In the genomic region with DNA sequence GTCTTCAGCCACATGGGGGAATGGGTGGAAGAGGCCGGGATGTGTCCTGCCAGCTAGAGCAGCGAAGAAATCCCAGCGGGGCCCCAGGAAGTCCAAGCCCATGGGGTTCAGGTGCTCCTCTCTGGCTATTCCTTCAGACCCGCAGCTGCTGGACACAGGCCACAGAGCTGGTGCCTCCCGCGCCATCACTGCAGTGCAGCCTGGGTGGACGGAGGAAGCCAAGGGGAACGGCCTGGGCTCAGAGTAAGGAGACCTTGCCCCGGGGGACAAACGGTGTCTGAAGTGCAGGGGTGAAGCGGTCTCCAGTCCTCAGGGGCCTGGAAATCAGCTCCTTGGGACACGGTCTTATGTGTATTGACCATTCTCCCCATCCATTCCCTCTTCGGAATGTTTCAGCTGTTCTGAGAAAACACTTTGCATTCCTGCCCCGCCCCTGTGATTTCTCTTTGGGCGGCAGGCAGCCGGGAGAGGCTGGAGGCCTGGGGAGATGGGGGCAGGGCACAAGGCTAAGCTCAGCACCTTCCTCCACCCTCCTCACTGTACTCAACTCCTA, we compare ENCODE assay signal across 2 cellular contexts.
A peak's percentile ranks its signal among the peaks of the same experiment; 100 is the strongest.
TF ChIP-seq lines count a peak whose summit lies in the region.

No MANE protein-coding gene starts in this region.

TF ChIP-seq in IMR-90, 13 proteins besides CTCF, POLR2A, EP300 and RAD21:
- TF ChIP-seq RFX5 (IDR thresholded peaks at IDR 0.05; ENCODE audit: low read depth, low read length) (no peak), SMC3 (IDR thresholded peaks at IDR 0.05; ENCODE audit: low read depth, low read length) (no peak), NFE2L2 (IDR thresholded peaks at IDR 0.05; ENCODE audit: low read depth, low read length) (no peak), MAZ (IDR thresholded peaks at IDR 0.05; ENCODE audit: borderline replicate concordance, low read depth, low read length) (no peak; the same call in 1 of the 2 replicates), BHLHE40 (IDR thresholded peaks at IDR 0.05; ENCODE audit: low read depth, low read length) (no peak), MAFK (IDR thresholded peaks at IDR 0.05; ENCODE audit: low read depth, low read length) (no peak), CEBPB (IDR thresholded peaks at IDR 0.05; ENCODE audit: low read depth, low read length) (no peak)
- TF ChIP-seq, protein P1, sequence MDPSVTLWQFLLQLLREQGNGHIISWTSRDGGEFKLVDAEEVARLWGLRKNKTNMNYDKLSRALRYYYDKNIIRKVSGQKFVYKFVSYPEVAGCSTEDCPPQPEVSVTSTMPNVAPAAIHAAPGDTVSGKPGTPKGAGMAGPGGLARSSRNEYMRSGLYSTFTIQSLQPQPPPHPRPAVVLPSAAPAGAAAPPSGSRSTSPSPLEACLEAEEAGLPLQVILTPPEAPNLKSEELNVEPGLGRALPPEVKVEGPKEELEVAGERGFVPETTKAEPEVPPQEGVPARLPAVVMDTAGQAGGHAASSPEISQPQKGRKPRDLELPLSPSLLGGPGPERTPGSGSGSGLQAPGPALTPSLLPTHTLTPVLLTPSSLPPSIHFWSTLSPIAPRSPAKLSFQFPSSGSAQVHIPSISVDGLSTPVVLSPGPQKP (IDR thresholded peaks at IDR 0.05; ENCODE audit: borderline replicate concordance, low read depth, low read length) = no peak

TF ChIP-seq in H1, 55 proteins besides CTCF, POLR2A, EP300 and RAD21:
- TF ChIP-seq CHD2 (IDR thresholded peaks at IDR 0.05; ENCODE audit: low read length) (no peak), NRF1 (IDR thresholded peaks at IDR 0.05; ENCODE audit: low read depth, low read length) (no peak), KDM4A (IDR thresholded peaks at IDR 0.05; ENCODE audit: low read depth, low read length, severe bottlenecking) (no peak), TBP (IDR thresholded peaks at IDR 0.05; ENCODE audit: low read depth, low read length) (peak; percentile 16; the same call in 1 of the 2 replicates), CTBP2 (IDR thresholded peaks at IDR 0.05; ENCODE audit: borderline replicate concordance, insufficient read depth, insufficient read length, low read length) (peak; percentile 37), SP1 (IDR thresholded peaks at IDR 0.05; ENCODE audit: low read depth, low read length) (peak; percentile 65; the same call in 1 of the 2 replicates), GABPA (IDR thresholded peaks at IDR 0.05; ENCODE audit: borderline replicate concordance, insufficient read depth, low read length) (peak; percentile 35; the same call in 1 of the 2 replicates), SIN3A (conservative IDR thresholded peaks at IDR 0.05 in 1 of 2, IDR thresholded peaks at IDR 0.05 in 1 of 2; ENCODE audit: low read depth in 1 of 2, low read length in 2 of 2) (peak in 1 of 2 experiments; percentile 67; a peak in 1 of 4 replicates), HDAC2 (IDR thresholded peaks at IDR 0.05; ENCODE audit: borderline replicate concordance in 1 of 2, low read depth in 2 of 2, low read length in 2 of 2) (0 out of 4 replicates have a peak, but pooled peaks of 1 of the 2 experiments have one; percentile 44), KDM1A (IDR thresholded peaks at IDR 0.05; ENCODE audit: borderline replicate concordance, low read length) (no peak), TEAD4 (IDR thresholded peaks at IDR 0.05; ENCODE audit: low read depth, low read length) (peak; percentile 67)
- TF ChIP-seq, protein P2, sequence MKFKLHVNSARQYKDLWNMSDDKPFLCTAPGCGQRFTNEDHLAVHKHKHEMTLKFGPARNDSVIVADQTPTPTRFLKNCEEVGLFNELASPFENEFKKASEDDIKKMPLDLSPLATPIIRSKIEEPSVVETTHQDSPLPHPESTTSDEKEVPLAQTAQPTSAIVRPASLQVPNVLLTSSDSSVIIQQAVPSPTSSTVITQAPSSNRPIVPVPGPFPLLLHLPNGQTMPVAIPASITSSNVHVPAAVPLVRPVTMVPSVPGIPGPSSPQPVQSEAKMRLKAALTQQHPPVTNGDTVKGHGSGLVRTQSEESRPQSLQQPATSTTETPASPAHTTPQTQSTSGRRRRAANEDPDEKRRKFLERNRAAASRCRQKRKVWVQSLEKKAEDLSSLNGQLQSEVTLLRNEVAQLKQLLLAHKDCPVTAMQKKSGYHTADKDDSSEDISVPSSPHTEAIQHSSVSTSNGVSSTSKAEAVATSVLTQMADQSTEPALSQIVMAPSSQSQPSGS (IDR thresholded peaks at IDR 0.05; ENCODE audit: low read length) = 0 out of 2 replicates have a peak, but pooled peaks have one; percentile 45
